9 cellular contexts compared by ENCODE assay signal in the genomic region with DNA sequence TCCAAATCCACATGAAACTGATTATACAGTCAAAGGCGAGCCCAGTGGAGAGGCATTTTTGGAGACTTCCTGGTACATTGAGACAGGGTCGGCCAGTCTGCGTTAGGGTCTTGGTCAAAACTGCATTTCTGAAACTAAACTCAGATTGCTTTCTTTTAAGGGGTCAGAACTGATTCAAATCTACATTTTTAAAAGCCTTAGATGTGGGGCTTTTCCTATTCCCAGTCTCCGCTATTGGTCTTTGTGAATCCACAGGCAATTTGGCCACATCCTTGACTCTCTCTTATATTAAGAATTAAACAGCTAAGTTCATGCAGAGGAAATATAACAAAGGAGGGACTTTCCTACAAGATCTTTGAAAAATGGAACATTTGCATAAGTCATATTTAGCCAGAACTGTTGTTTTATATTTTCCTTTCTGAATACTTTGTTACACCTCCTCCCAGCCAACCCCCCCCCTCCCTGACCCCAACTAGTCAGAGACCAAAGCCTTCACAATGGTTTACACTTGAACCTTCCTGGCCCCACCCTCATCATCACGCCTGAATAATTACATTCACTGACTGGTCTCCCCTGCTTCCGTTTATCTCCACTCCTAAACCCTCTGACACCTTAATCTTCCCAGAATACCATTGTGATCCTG. TPM values are rescaled to one million over a fixed set of nuclear protein-coding genes. Genes with fewer than 3 reads are reported as not detected.
A peak's percentile ranks its signal among the peaks of the same experiment; 100 is the strongest.
DNase-seq lines count a peak whose midpoint lies in the region; ATAC-seq lines count a peak whose summit lies in the region.
"Had no signal": no experiment of that assay in that cellular context is flagged by ENCODE, and none has a peak within 500 bp of the region (broad histone marks: within the 10 kb centered on the region; RNA-seq: fewer than 3 reads in every experiment).

No MANE protein-coding gene starts in this region.

- peak; percentile 75 to 76 for DNase-seq in activated CD4-positive, alpha-beta T cell treated with anti-CD3 and anti-CD28 coated beads for 4 hours
- DNase-seq in stimulated activated CD4-positive, alpha-beta T cell treated with anti-CD3 and anti-CD28 coated beads, Interleukin-1b, Interleukin-23, amount 100 ng/mL, for 48 hours: peak; percentile 69
- DNase-seq in Right ventricle myocardium inferior (ENCODE audit: missing footprints) (no peak), DMS79 treated with DMSO at 0.1 percent for 48 hours (lab: John Stamatoyannopoulos, UW) (no peak), medulla oblongata (ENCODE audit: extremely low spot score) (no peak), T1000 (lab: John Stamatoyannopoulos, UW) (no peak)
- DNase-seq: NCI-H748 treated with DMSO at 0.1 percent for 48 hours had no signal

- intact Hi-C loops in Right ventricle myocardium inferior (cut with DNase I): no loop called here

- ATAC-seq in GM18868 (IDR thresholded peaks at IDR 0.05; ENCODE audit: unreplicated experiment) (peak; percentile 62), HG02610 (IDR thresholded peaks at IDR 0.05; ENCODE audit: unreplicated experiment) (peak; percentile 64), Right ventricle myocardium inferior (no peak)

RNA-seq across cellular contexts. Expression of a gene that starts 30.9 kb away (rescaled TPM):
- 1.1 TPM for total RNA-seq in Right ventricle myocardium inferior

RNA-seq across cellular contexts. Expression of a gene that starts 50.6 kb away (rescaled TPM):
- total RNA-seq in Right ventricle myocardium inferior: 7.1 TPM

RNA-seq across cellular contexts. Expression of a gene that starts 53.4 kb away (rescaled TPM):
- total RNA-seq in Right ventricle myocardium inferior: 0.87 TPM

Comparison
In these comparisons a context has a peak if more than half of its experiments do, and no peak if none do; other contexts are left out.
1. DNase-seq: peak in activated CD4-positive, alpha-beta T cell treated with anti-CD3 and anti-CD28 coated beads for 4 hours (2 of 2) and stimulated activated CD4-positive, alpha-beta T cell treated with anti-CD3 and anti-CD28 coated beads, Interleukin-1b, Interleukin-23, amount 100 ng/mL, for 48 hours (single experiment); none in Right ventricle myocardium inferior (single experiment), DMS79 treated with DMSO at 0.1 percent for 48 hours (single experiment), medulla oblongata (single experiment) and T1000 (single experiment).